Comparison of ENCODE assay signal across 8 cellular contexts in genomic region chr1:37795340-37796110, GRCh38. TPM values are rescaled to one million over a fixed set of nuclear protein-coding genes. Genes with fewer than 3 reads are reported as not detected.
DNase-seq lines count a peak whose midpoint lies in the region; ATAC-seq, FAIRE-seq and TF ChIP-seq lines count a peak whose summit lies in the region.

No MANE protein-coding gene starts in this region.

- H3K27me3 Mint-ChIP-seq in osteocyte (ENCODE audit: unreplicated experiment) = peaks cover 19% of the 10 kb centered on the region

- H2AFZ ChIP-seq in DND-41 (ENCODE audit: low read depth, low read length) = no peak overlapping the region

- ATAC-seq in DND-41 (ENCODE audit: insufficient read depth, low read depth) (peak; percentile 30; the same call in 2 of the 3 replicates), gastroesophageal sphincter (peak; percentile 45), HG02970 (IDR thresholded peaks at IDR 0.05; ENCODE audit: low FRiP score, unreplicated experiment) (no peak)

- H3K36me3 Mint-ChIP-seq in osteocyte (ENCODE audit: unreplicated experiment) = peaks cover 3% of the 10 kb centered on the region

- H3K4me1 Mint-ChIP-seq in osteocyte (ENCODE audit: unreplicated experiment) = peaks cover 9% of the 10 kb centered on the region

- peaks cover 47% of the 10 kb centered on the region for H3K36me3 ChIP-seq in DND-41 (ENCODE audit: insufficient read depth, low read length)
- H3K36me3 ChIP-seq in gastroesophageal sphincter = peaks cover 0 to 31% of the 10 kb centered on the region in 2 donors

- H3K9me3 Mint-ChIP-seq in osteocyte (ENCODE audit: unreplicated experiment) = no peaks in the 10 kb centered on the region

- H3K9me3 ChIP-seq in DND-41 (ENCODE audit: insufficient read depth, low read length, severe bottlenecking) = no peaks in the 10 kb centered on the region
- no peaks in the 10 kb centered on the region for H3K9me3 ChIP-seq in gastroesophageal sphincter

- H3K27ac ChIP-seq in DND-41 (ENCODE audit: low read length) = peak overlapping the region; percentile 60; the same call in 1 of the 2 replicates
- H3K27ac ChIP-seq in gastroesophageal sphincter = no peak overlapping the region

- H3K4me1 ChIP-seq in DND-41 (ENCODE audit: insufficient read depth, low read length) (peaks cover 30% of the 10 kb centered on the region), gastroesophageal sphincter (peaks cover 0 to 28% (median 16%) of the 10 kb centered on the region in 3 donors)

- DNase-seq in DND-41 = peak; percentile 66
- DNase-seq in NB4 (ENCODE audit: low read depth) = peak; percentile 66
- DNase-seq in activated CD8-positive, alpha-beta memory T cell treated with anti-CD3 and anti-CD28 coated beads, Interleukin-2, amount 50 U/mL, for 48 hours = peak; percentile 82
- no peak for DNase-seq in osteocyte (ENCODE audit: extremely low spot score, unreplicated experiment)
- no peak for DNase-seq in D721Med (ENCODE audit: insufficient read length, low spot score)
- DNase-seq in SIG-M5 treated with dmso at 0.1 percent for 504 hours (lab: John Stamatoyannopoulos, UW; ENCODE audit: unreplicated experiment) = no peak

- H3K27me3 ChIP-seq in DND-41 (ENCODE audit: insufficient read depth, low read length, poor library complexity) (no peaks in the 10 kb centered on the region), gastroesophageal sphincter (peaks cover 4% of the 10 kb centered on the region)

- H3K4me3 Mint-ChIP-seq in osteocyte (ENCODE audit: unreplicated experiment) = peak overlapping the region; percentile 68

- peak overlapping the region; percentile 99 for H3K4me2 ChIP-seq in DND-41 (ENCODE audit: insufficient read depth, low read length)

- TF ChIP-seq POLR2A in NB4 (IDR thresholded peaks at IDR 0.05; ENCODE audit: extremely low read depth, insufficient read length) = no peak
- no peak for TF ChIP-seq POLR2A in gastroesophageal sphincter (IDR thresholded peaks at IDR 0.05)

- peak overlapping the region; percentile 78 to 97; a peak in 3 of 4 replicates for H3K4me3 ChIP-seq in DND-41 (ENCODE audit: low read depth in 1 of 2, low read length in 2 of 2)
- H3K4me3 ChIP-seq in NB4 (ENCODE audit: low read depth, low read length) = no peak overlapping the region
- H3K4me3 ChIP-seq in gastroesophageal sphincter = no peak overlapping the region

- peaks cover 36% of the 10 kb centered on the region for H4K20me1 ChIP-seq in DND-41 (ENCODE audit: insufficient read depth, low read length)

- WGBS in gastroesophageal sphincter (ENCODE audit: low coverage in 1 of 2), 2 donors = 20 to 51% methylated on average over 1 to 3 of the region's 22 CpGs

- no peak for FAIRE-seq in D721Med (lab: Jason Lieb, UNC)

- peak overlapping the region; percentile 98 for H3K9ac ChIP-seq in DND-41 (ENCODE audit: low read depth, low read length)

- H3K27ac Mint-ChIP-seq in osteocyte (ENCODE audit: unreplicated experiment) = no peak overlapping the region

- TF ChIP-seq EP300 in gastroesophageal sphincter (IDR thresholded peaks at IDR 0.05) = no peak

- H3K79me2 ChIP-seq in DND-41 (ENCODE audit: insufficient read depth, low read length) = peaks cover 36% of the 10 kb centered on the region

- TF ChIP-seq CTCF in DND-41 (IDR thresholded peaks at IDR 0.05; ENCODE audit: borderline replicate concordance, extremely low read depth, low read length, poor library complexity, severe bottlenecking) (no peak), NB4 (IDR thresholded peaks at IDR 0.05; ENCODE audit: low read depth, low read length) (no peak), gastroesophageal sphincter (IDR thresholded peaks at IDR 0.05) (no peak), osteocyte (IDR thresholded peaks at IDR 0.05) (no peak), D721Med (IDR thresholded peaks at IDR 0.05; ENCODE audit: insufficient read depth, missing control alignments) (no peak)

RNA-seq across cellular contexts. Expression of gene MANEAL, which starts 1.9 kb away (rescaled TPM):
- total RNA-seq in gastroesophageal sphincter (1 to 10 TPM; 1.5 to 2.8 (median 2.7) TPM), osteocyte (5.2 TPM in 2 replicates)

RNA-seq across cellular contexts. Expression of gene C1orf122, which starts 12.1 kb away (rescaled TPM):
- total RNA-seq in gastroesophageal sphincter (10 to 100 TPM; 53.7 to 73.0 (median 62.5) TPM), osteocyte (55.0 and 57.0 TPM in 2 replicates)

RNA-seq across cellular contexts. Expression of gene YRDC, which starts 12.5 kb away (rescaled TPM):
- 10 to 100 TPM; 13.6 to 16.9 (median 15.4) TPM for total RNA-seq in gastroesophageal sphincter
- total RNA-seq in osteocyte = 12.7 and 14.3 TPM in 2 replicates

RNA-seq across cellular contexts. Expression of gene EPHA10, which starts 30.6 kb away (rescaled TPM):
- total RNA-seq in gastroesophageal sphincter (under 1 TPM; 0.12 to 0.93 (median 0.51) TPM), osteocyte (not detected in 2 replicates)

Comparison
In these comparisons a context has a peak if more than half of its experiments do, and no peak if none do; other contexts are left out.
1. DNase-seq: peak in DND-41 (single experiment), NB4 (single experiment) and activated CD8-positive, alpha-beta memory T cell treated with anti-CD3 and anti-CD28 coated beads, Interleukin-2, amount 50 U/mL, for 48 hours (single experiment); none in osteocyte (single experiment), D721Med (single experiment) and SIG-M5 treated with dmso at 0.1 percent for 504 hours (single experiment).
2. H3K4me3 ChIP-seq: peak in DND-41 (2 of 2); none in NB4 (single experiment) and gastroesophageal sphincter (0 of 2).